Comparison of ENCODE assay signal across 9 cellular contexts in genomic region chr4:104629601-104630000, GRCh38.
"Had no signal": no experiment of that assay in that cellular context is flagged by ENCODE, and none has a peak within 500 bp of the region (broad histone marks: within the 10 kb centered on the region; RNA-seq: fewer than 3 reads in every experiment).

No MANE protein-coding gene starts in this region.

- DNase-seq: GM23248, GOT3, H7, HFFc6 had no signal

- H3K4me1 ChIP-seq: HAP-1 had no signal

- ATAC-seq: HCT116, HepG2 had no signal

- FAIRE-seq: HepG2 had no signal

- H3K27ac ChIP-seq: GM23248, HL-60 had no signal

- H3K27me3 Mint-ChIP-seq: IgD-negative memory B cell had no signal

- H3K4me3 Mint-ChIP-seq: HFFc6 had no signal

- H2AFZ ChIP-seq: GM23248 had no signal

- H3K27ac Mint-ChIP-seq: HFFc6, IgD-negative memory B cell had no signal

- H3K9me3 ChIP-seq: HAP-1 had no signal

- H3K9me3 Mint-ChIP-seq: IgD-negative memory B cell had no signal

- H3K36me3 ChIP-seq: HAP-1 had no signal

- H3K4me3 ChIP-seq: GM23248, HAP-1 had no signal

- H3K9ac ChIP-seq: GM23248 had no signal

- H3K36me3 Mint-ChIP-seq: IgD-negative memory B cell had no signal
